1 cellular context compared by ENCODE assay signal in genomic region chr1:62384276-62385005, GRCh38.
TF ChIP-seq lines count a peak whose summit lies in the region.

No MANE protein-coding gene starts in this region.

TF ChIP-seq in HEK293, 187 proteins besides CTCF, POLR2A, EP300 and RAD21 (continued from another document and continues in another):
- TF ChIP-seq ZNF518A (tag by site-specific recombination; conservative IDR thresholded peaks at IDR 0.05; ENCODE audit: low read depth) (peak; percentile 59), ZNF701 (tag by site-specific recombination; IDR thresholded peaks at IDR 0.05) (no peak), ZFP41 (tag by site-specific recombination; IDR thresholded peaks at IDR 0.05; ENCODE audit: borderline replicate concordance) (no peak), ZNF521 (tag by site-specific recombination; IDR thresholded peaks at IDR 0.05) (no peak), ZNF324 (tag by site-specific recombination; IDR thresholded peaks at IDR 0.05) (peak; percentile 63; the same call in 1 of the 2 replicates), WT1 (tag by site-specific recombination; IDR thresholded peaks at IDR 0.05) (peak; percentile 34; the same call in 1 of the 2 replicates), ZBTB11 (tag by site-specific recombination; conservative IDR thresholded peaks at IDR 0.05; ENCODE audit: low read depth) (no peak), ZNF654 (tag by site-specific recombination; IDR thresholded peaks at IDR 0.05; ENCODE audit: low read depth) (no peak), ZNF16 (tag by site-specific recombination; IDR thresholded peaks at IDR 0.05; ENCODE audit: low read depth) (no peak), BCL6B (tag by site-specific recombination; IDR thresholded peaks at IDR 0.05) (no peak), ZNF561 (tag by site-specific recombination; IDR thresholded peaks at IDR 0.05; ENCODE audit: borderline replicate concordance) (peak; percentile 73; the same call in 1 of the 2 replicates), ZNF311 (tag by site-specific recombination; IDR thresholded peaks at IDR 0.05; ENCODE audit: borderline replicate concordance) (no peak), ZNF169 (tag by site-specific recombination; IDR thresholded peaks at IDR 0.05) (no peak), ZNF623 (tag by site-specific recombination; IDR thresholded peaks at IDR 0.05) (no peak), ZNF660 (tag by site-specific recombination; IDR thresholded peaks at IDR 0.05) (no peak; the same call in 1 of the 2 replicates), ZSCAN18 (tag by site-specific recombination; IDR thresholded peaks at IDR 0.05) (no peak), KLF10 (tag by site-specific recombination; IDR thresholded peaks at IDR 0.05) (peak; percentile 69), ZNF184 (tag by site-specific recombination; IDR thresholded peaks at IDR 0.05) (0 out of 2 replicates have a peak, but pooled peaks have one; percentile 46), ZNF148 (tag by site-specific recombination; IDR thresholded peaks at IDR 0.05; ENCODE audit: borderline replicate concordance) (no peak), ZNF692 (tag by site-specific recombination; IDR thresholded peaks at IDR 0.05) (peak; percentile 99), ZIC2 (tag by site-specific recombination; IDR thresholded peaks at IDR 0.05) (no peak), ZNF529 (tag by site-specific recombination; IDR thresholded peaks at IDR 0.05; ENCODE audit: insufficient replicate concordance) (no peak), ZXDB (tag by site-specific recombination; IDR thresholded peaks at IDR 0.05) (peak; percentile 71), SCRT2 (tag by site-specific recombination; IDR thresholded peaks at IDR 0.05) (peak; percentile 42; the same call in 1 of the 2 replicates), ZBTB20 (tag by site-specific recombination; IDR thresholded peaks at IDR 0.05) (no peak), ZNF292 (tag by site-specific recombination; IDR thresholded peaks at IDR 0.05; ENCODE audit: borderline replicate concordance, low read depth) (no peak), ZBTB44 (tag by site-specific recombination; IDR thresholded peaks at IDR 0.05) (peak; percentile 91), ZBTB17 (tag by site-specific recombination; IDR thresholded peaks at IDR 0.05) (peak; percentile 53; the same call in 1 of the 2 replicates), ZNF175 (tag by site-specific recombination; IDR thresholded peaks at IDR 0.05) (no peak), ZNF544 (tag by site-specific recombination; IDR thresholded peaks at IDR 0.05) (no peak), ZBTB1 (tag by site-specific recombination; IDR thresholded peaks at IDR 0.05) (no peak), OSR2 (tag by site-specific recombination; IDR thresholded peaks at IDR 0.05) (peak; percentile 20; the same call in 1 of the 2 replicates), MZF1 (tag by site-specific recombination; IDR thresholded peaks at IDR 0.05; ENCODE audit: borderline replicate concordance) (peak; percentile 65), ZNF140 (tag by site-specific recombination; IDR thresholded peaks at IDR 0.05) (no peak), ZNF580 (tag by site-specific recombination; IDR thresholded peaks at IDR 0.05) (0 out of 2 replicates have a peak, but pooled peaks have one; percentile 48), ZNF112 (tag by site-specific recombination; IDR thresholded peaks at IDR 0.05) (no peak), REPIN1 (tag by site-specific recombination; IDR thresholded peaks at IDR 0.05; ENCODE audit: low read depth) (no peak), SP7 (tag by site-specific recombination; IDR thresholded peaks at IDR 0.05) (0 out of 2 replicates have a peak, but pooled peaks have one; percentile 19), TRIM28 (IDR thresholded peaks at IDR 0.05; ENCODE audit: borderline replicate concordance, low read length) (peak; percentile 71; the same call in 1 of the 2 replicates), TCF7L2 (IDR thresholded peaks at IDR 0.05; ENCODE audit: borderline replicate concordance, low read depth, low read length) (0 out of 2 replicates have a peak, but pooled peaks have one; percentile 36), HOXA7 (CRISPR knock-in tag; IDR thresholded peaks at IDR 0.05; ENCODE audit: borderline replicate concordance) (no peak), ZNF624 (tag by site-specific recombination; IDR thresholded peaks at IDR 0.05) (no peak), ZNF626 (tag by site-specific recombination; IDR thresholded peaks at IDR 0.05) (no peak), ZNF645 (tag by site-specific recombination; IDR thresholded peaks at IDR 0.05) (no peak)
